Comparison of ENCODE assay signal across 8 cellular contexts in genomic region chrX:129925305-129926092, GRCh38. TPM values are rescaled to one million over a fixed set of nuclear protein-coding genes. Genes with fewer than 3 reads are reported as not detected.
DNase-seq lines count a peak whose midpoint lies in the region; ATAC-seq and TF ChIP-seq lines count a peak whose summit lies in the region.

No MANE protein-coding gene starts in this region.

- no peak overlapping the region for H3K27ac Mint-ChIP-seq in endothelial cell (ENCODE audit: unreplicated experiment)
- no peak overlapping the region for H3K27ac Mint-ChIP-seq in stimulated activated memory B cell treated with anti-CD40 and anti-IgM and Interleukin-4, amounts not matched to agents 10 μg/mL and 1 μg/mL and 100 μg/mL, for 72 hours

- no peaks in the 10 kb centered on the region for H3K27me3 Mint-ChIP-seq in endothelial cell (ENCODE audit: unreplicated experiment)
- H3K27me3 Mint-ChIP-seq in stimulated activated memory B cell treated with anti-CD40 and anti-IgM and Interleukin-4, amounts not matched to agents 10 μg/mL and 1 μg/mL and 100 μg/mL, for 72 hours, result no peaks in the 10 kb centered on the region

- DNase-seq in DMS53 (lab: John Stamatoyannopoulos, UW) (peak; percentile 81), HEK293T (ENCODE audit: extremely low spot score) (peak; percentile 83), NCI-H748 (lab: John Stamatoyannopoulos, UW; ENCODE audit: unreplicated experiment) (peak; percentile 70), endothelial cell (ENCODE audit: low spot score) (peak; percentile 69)
- peak; percentile 17 to 38 for DNase-seq in activated CD8-positive, alpha-beta memory T cell treated with anti-CD3 and anti-CD28 coated beads for 4 hours (ENCODE audit: low read depth in 2 of 2)

- H3K4me1 ChIP-seq in muscle layer of duodenum (ENCODE audit: control insufficient read depth in 1 of 2, insufficient read depth in 2 of 2, low read length in 2 of 2), result peaks cover 0 to 5% of the 10 kb centered on the region in 2 donors

- POLR2A ChIA-PET in HEK293T (lab: Yijun Ruan, JAX), result interaction anchor here (1.6 kb wide), 1 partner anchor 135 kb away, joined by 8 read pairs; no protein-coding TSS in a partner anchor

- peaks cover 16% of the 10 kb centered on the region for H3K36me3 Mint-ChIP-seq in endothelial cell (ENCODE audit: low read depth, unreplicated experiment)
- H3K36me3 Mint-ChIP-seq in stimulated activated memory B cell treated with anti-CD40 and anti-IgM and Interleukin-4, amounts not matched to agents 10 μg/mL and 1 μg/mL and 100 μg/mL, for 72 hours, result peaks cover 22% of the 10 kb centered on the region

- H3K27ac ChIP-seq in muscle layer of duodenum (ENCODE audit: low read length), result peak overlapping the region; percentile 8

- H3K9me3 ChIP-seq in muscle layer of duodenum (ENCODE audit: control insufficient read depth in 1 of 2, low read length in 2 of 2), result no peaks in the 10 kb centered on the region

- TF ChIP-seq CTCF in endothelial cell (IDR thresholded peaks at IDR 0.05; ENCODE audit: unreplicated experiment), result peak; percentile 66

- no peaks in the 10 kb centered on the region for H3K27me3 ChIP-seq in muscle layer of duodenum (ENCODE audit: low read depth, low read length)

- H3K4me3 Mint-ChIP-seq in endothelial cell (ENCODE audit: unreplicated experiment), result no peak overlapping the region
- H3K4me3 Mint-ChIP-seq in stimulated activated memory B cell treated with anti-CD40 and anti-IgM and Interleukin-4, amounts not matched to agents 10 μg/mL and 1 μg/mL and 100 μg/mL, for 72 hours, result no peak overlapping the region

- H3K4me3 ChIP-seq in muscle layer of duodenum (ENCODE audit: low read depth in 1 of 2, low read length in 2 of 2), result no peak overlapping the region

- peak; percentile 64 for ATAC-seq in stimulated activated memory B cell treated with anti-CD40 and anti-IgM and Interleukin-4, amounts not matched to agents 10 μg/mL and 1 μg/mL and 100 μg/mL, for 72 hours
- ATAC-seq in GM21515 (IDR thresholded peaks at IDR 0.05; ENCODE audit: unreplicated experiment), result no peak

- CTCF ChIA-PET in HEK293T (lab: Yijun Ruan, JAX), result interaction anchor here (0.6 to 3.9 kb wide), 15 partner anchors 9 to 191 kb away, joined by 3 to 33 read pairs (median 3); no protein-coding TSS in a partner anchor

- no peaks in the 10 kb centered on the region for H3K4me1 Mint-ChIP-seq in endothelial cell (ENCODE audit: unreplicated experiment)
- no peaks in the 10 kb centered on the region for H3K4me1 Mint-ChIP-seq in stimulated activated memory B cell treated with anti-CD40 and anti-IgM and Interleukin-4, amounts not matched to agents 10 μg/mL and 1 μg/mL and 100 μg/mL, for 72 hours

- no peaks in the 10 kb centered on the region for H3K9me3 Mint-ChIP-seq in endothelial cell (ENCODE audit: unreplicated experiment)
- H3K9me3 Mint-ChIP-seq in stimulated activated memory B cell treated with anti-CD40 and anti-IgM and Interleukin-4, amounts not matched to agents 10 μg/mL and 1 μg/mL and 100 μg/mL, for 72 hours, result no peaks in the 10 kb centered on the region

- peaks cover 29 to 32% of the 10 kb centered on the region in 2 donors for H3K36me3 ChIP-seq in muscle layer of duodenum (ENCODE audit: control insufficient read depth in 1 of 2, insufficient read depth in 2 of 2, low read length in 2 of 2)

TF ChIP-seq in HEK293T, 16 proteins besides CTCF, POLR2A, EP300 and RAD21:
- TF ChIP-seq ZNF384 (IDR thresholded peaks at IDR 0.05) (no peak), PKNOX1 (IDR thresholded peaks at IDR 0.05) (no peak)

RNA-seq across cellular contexts. Expression of gene UTP14A, which starts 19.5 kb away (rescaled TPM):
- total RNA-seq in endothelial cell (ENCODE audit: unreplicated experiment), result 22.1 TPM

RNA-seq across cellular contexts. Expression of gene BCORL1, which starts 56.9 kb away (rescaled TPM):
- 34.0 TPM for total RNA-seq in endothelial cell (ENCODE audit: unreplicated experiment)

Comparison
In these comparisons a context has a peak if more than half of its experiments do, and no peak if none do; other contexts are left out.
1. DNase-seq: peak in every context shown above with its lines; median percentile 83 in HEK293T; 81 in DMS53; 70 in NCI-H748; 69 in endothelial cell; 28 in activated CD8-positive, alpha-beta memory T cell treated with anti-CD3 and anti-CD28 coated beads for 4 hours.